ENCODE assay signal across 9 cellular contexts in genomic region chr5:59296317-59297264, GRCh38.
DNase-seq lines count a peak whose midpoint lies in the region; ATAC-seq and TF ChIP-seq lines count a peak whose summit lies in the region.
"Had no signal": no experiment of that assay in that cellular context is flagged by ENCODE, and none has a peak within 500 bp of the region (broad histone marks: within the 10 kb centered on the region; RNA-seq: fewer than 3 reads in every experiment).

No MANE protein-coding gene starts in this region.

- no peak overlapping the region for H2BK20ac ChIP-seq in IMR-90 (ENCODE audit: low read depth, low read length)

- H2BK5ac ChIP-seq in IMR-90 (ENCODE audit: low read depth, low read length, poor library complexity, severe bottlenecking) = no peak overlapping the region

- peak overlapping the region; percentile 86 for H3K4me2 ChIP-seq in IMR-90 (ENCODE audit: low read depth, low read length)

- no peak for DNase-seq in AG04449 (ENCODE audit: low read depth, low spot score)
- DNase-seq in IMR-90 = peak; percentile 30
- no peak for DNase-seq in colonic mucosa
- no peak for DNase-seq in mucosa of descending colon
- DNase-seq in D341Med (ENCODE audit: low spot score) = no peak
- DNase-seq in NCI-H526 (lab: John Stamatoyannopoulos, UW) = no peak
- no peak for DNase-seq in mesenteric fat pad (ENCODE audit: low spot score)
- DNase-seq in thyroid gland = no peak
- DNase-seq: NCI-H510A treated with DMSO at 0.1 percent for 48 hours had no signal

- H3K36me3 ChIP-seq in IMR-90 (ENCODE audit: control insufficient read depth, insufficient read depth, low read length) = no peaks in the 10 kb centered on the region
- no peaks in the 10 kb centered on the region for H3K36me3 ChIP-seq in colonic mucosa
- no peaks in the 10 kb centered on the region for H3K36me3 ChIP-seq in mucosa of descending colon (ENCODE audit: low read depth)
- no peaks in the 10 kb centered on the region for H3K36me3 ChIP-seq in thyroid gland

- H3K23ac ChIP-seq in IMR-90 (ENCODE audit: low read depth, low read length) = no peak overlapping the region

- no peaks in the 10 kb centered on the region for H3K79me1 ChIP-seq in IMR-90 (ENCODE audit: low read depth in 1 of 2, low read length in 2 of 2)

- H2AK5ac ChIP-seq in IMR-90 (ENCODE audit: low read depth, low read length) = no peak overlapping the region

- H3K9me3 ChIP-seq in IMR-90 (ENCODE audit: control insufficient read depth, insufficient read depth, low read length) = no peaks in the 10 kb centered on the region
- H3K9me3 ChIP-seq in colonic mucosa = no peaks in the 10 kb centered on the region
- H3K9me3 ChIP-seq in mucosa of descending colon = no peaks in the 10 kb centered on the region
- no peaks in the 10 kb centered on the region for H3K9me3 ChIP-seq in thyroid gland

- peaks cover 3% of the 10 kb centered on the region; the same call in 1 of the 2 replicates for H3K9me1 ChIP-seq in IMR-90 (ENCODE audit: insufficient read depth, low read length)

- dilution Hi-C loops in IMR-90 (cut with HindIII; ENCODE audit: low sequenced_read_pairs, unreplicated experiment) = no loop called here

- no CpG with 5 or more reads among the region's 5 CpGs for WGBS in IMR-90 (ENCODE audit: extremely low coverage in 2 of 2, insufficient read length in 1 of 2), 2 experiments
- WGBS in thyroid gland, 2 donors = 75 to 77% methylated on average over 5 of the region's 5 CpGs

- H4K5ac ChIP-seq in IMR-90 (ENCODE audit: low read depth, low read length) = no peak overlapping the region

- BruUV-seq in IMR-90 (replicated peaks; lab: Mats Ljungman, UMichigan) = no TSS peak

- no peak overlapping the region for H3K18ac ChIP-seq in IMR-90 (ENCODE audit: low read depth, low read length)

- no peak overlapping the region for H4K91ac ChIP-seq in IMR-90 (ENCODE audit: insufficient read depth, low read depth, low read length)

- TF ChIP-seq CTCF in AG04449 (IDR thresholded peaks at IDR 0.05; ENCODE audit: insufficient read depth, low read length, missing control alignments) = no peak
- no peak for TF ChIP-seq CTCF in IMR-90 (conservative IDR thresholded peaks at IDR 0.05; ENCODE audit: low read depth, low read length)
- no peak for TF ChIP-seq CTCF in colonic mucosa (IDR thresholded peaks at IDR 0.05)
- TF ChIP-seq CTCF in mucosa of descending colon (IDR thresholded peaks at IDR 0.05) = no peak
- TF ChIP-seq CTCF in thyroid gland (IDR thresholded peaks at IDR 0.05) = no peak

- H3K4me1 ChIP-seq in IMR-90 (ENCODE audit: control insufficient read depth, insufficient read depth, low read length) = no peaks in the 10 kb centered on the region
- H3K4me1 ChIP-seq in colonic mucosa = no peaks in the 10 kb centered on the region
- H3K4me1 ChIP-seq in mucosa of descending colon (ENCODE audit: low read depth) = no peaks in the 10 kb centered on the region
- peaks cover 7% of the 10 kb centered on the region in 2 donors for H3K4me1 ChIP-seq in thyroid gland

- in situ Hi-C loops in IMR-90 (cut with MboI; ENCODE audit: low sequenced_read_pairs) = no loop called here

- H2BK120ac ChIP-seq in IMR-90 (ENCODE audit: low read depth, low read length) = no peak overlapping the region

- intact Hi-C loops in IMR-90 (cut with micrococcal nuclease) = no loop called here
- intact Hi-C loops in colonic mucosa (cut with DNase I) = no loop called here
- intact Hi-C loops in mucosa of descending colon (cut with DNase I, micrococcal nuclease) = no loop called here
- intact Hi-C loops in thyroid gland (cut with DNase I) = no loop called here

- H2BK15ac ChIP-seq in IMR-90 (ENCODE audit: low read depth, low read length) = no peak overlapping the region

- H3K9ac ChIP-seq in IMR-90 (ENCODE audit: low read depth, low read length) (no peak overlapping the region), colonic mucosa (ENCODE audit: low read depth in 2 of 2, low read length in 2 of 2) (peak overlapping the region; percentile 19 to 46)

- POLR2A ChIA-PET in AG04449 (lab: Yijun Ruan, JAX) (interaction anchor here (0.7 kb wide), 1 partner anchor 8 kb away, joined by 4 read pairs; no protein-coding TSS in a partner anchor), IMR-90 (lab: Charles Lee; ENCODE audit: unreplicated experiment) (no interaction called here)

- H4K8ac ChIP-seq in IMR-90 (ENCODE audit: low read depth in 2 of 2, low read length in 2 of 2) = no peak overlapping the region

- H3K4ac ChIP-seq in IMR-90 (ENCODE audit: low read depth, low read length) = no peak overlapping the region

- H3K4me3 ChIP-seq in AG04449 (ENCODE audit: low read depth, low read length) = peak overlapping the region; percentile 34
- H3K4me3 ChIP-seq in IMR-90 (ENCODE audit: insufficient read depth, low read depth, low read length) = peak overlapping the region; percentile 21; the same call in 1 of the 2 replicates
- H3K4me3 ChIP-seq in colonic mucosa = no peak overlapping the region
- no peak overlapping the region for H3K4me3 ChIP-seq in mucosa of descending colon
- peak overlapping the region in 1 of 3 donors; percentile 1 for H3K4me3 ChIP-seq in thyroid gland (replicated peaks in 1 of 3)

- H3K56ac ChIP-seq in IMR-90 (ENCODE audit: extremely low read depth, insufficient read depth, low read length) = no peak overlapping the region

- CTCF ChIA-PET in AG04449 (lab: Yijun Ruan, JAX) (interaction anchor here (0.6 to 2.4 kb wide), 4 partner anchors 43 to 410 kb away, joined by 3 to 6 read pairs (median 3); no protein-coding TSS in a partner anchor), IMR-90 (lab: Yijun Ruan, JAX) (no interaction called here)

- no peaks in the 10 kb centered on the region for H4K20me1 ChIP-seq in IMR-90 (ENCODE audit: insufficient read depth, low read length)

- H3K27ac ChIP-seq in IMR-90 (ENCODE audit: insufficient read depth, low read length) (no peak overlapping the region), colonic mucosa (peak overlapping the region; percentile 70), thyroid gland (no peak overlapping the region)

- no peak overlapping the region for H2AFZ ChIP-seq in IMR-90 (replicated peaks; ENCODE audit: low read length, poor library complexity)

- TF ChIP-seq RAD21 in IMR-90 (IDR thresholded peaks at IDR 0.05; ENCODE audit: low read length) = no peak

- no peak for TF ChIP-seq POLR2A in IMR-90 (IDR thresholded peaks at IDR 0.05; ENCODE audit: low read depth, low read length)
- no peak for TF ChIP-seq POLR2A in thyroid gland (IDR thresholded peaks at IDR 0.05)

- H2AK9ac ChIP-seq in IMR-90 (replicated peaks; ENCODE audit: low read depth, low read length, poor library complexity) = no peak overlapping the region

- ATAC-seq in IMR-90 (ENCODE audit: low read depth) (peak; percentile 75), mucosa of descending colon (peak; percentile 69)

- H3K14ac ChIP-seq in IMR-90 (replicated peaks; ENCODE audit: low read depth, low read length) = no peak overlapping the region

- no peaks in the 10 kb centered on the region for H3K27me3 ChIP-seq in IMR-90 (ENCODE audit: control insufficient read depth, insufficient read depth, low read length)
- no peaks in the 10 kb centered on the region for H3K27me3 ChIP-seq in colonic mucosa
- no peaks in the 10 kb centered on the region for H3K27me3 ChIP-seq in thyroid gland

TF ChIP-seq in IMR-90, 13 proteins besides CTCF, POLR2A, EP300 and RAD21:
- no peak for TF ChIP-seq CEBPB (IDR thresholded peaks at IDR 0.05; ENCODE audit: low read depth, low read length)
- no peak for TF ChIP-seq RCOR1 (IDR thresholded peaks at IDR 0.05; ENCODE audit: insufficient replicate concordance, low read length)
- TF ChIP-seq RFX5 (IDR thresholded peaks at IDR 0.05; ENCODE audit: low read depth, low read length) = no peak
- no peak for TF ChIP-seq USF2 (IDR thresholded peaks at IDR 0.05; ENCODE audit: low read depth, low read length)
- TF ChIP-seq FOS (IDR thresholded peaks at IDR 0.05; ENCODE audit: low read depth, low read length) = no peak
- TF ChIP-seq NFE2L2 (IDR thresholded peaks at IDR 0.05; ENCODE audit: low read depth, low read length) = no peak
- no peak for TF ChIP-seq MXI1 (IDR thresholded peaks at IDR 0.05; ENCODE audit: borderline replicate concordance, low read depth, low read length)
- no peak for TF ChIP-seq CHD1 (IDR thresholded peaks at IDR 0.05; ENCODE audit: low read depth, low read length)
TF ChIP-seq in IMR-90: peak in this region for 0.

Comparison
In these comparisons a context has a peak if more than half of its experiments do, and no peak if none do; other contexts are left out.
1. H3K4me3 ChIP-seq: peak in AG04449 (single experiment) and IMR-90 (single experiment); none in colonic mucosa (single experiment) and mucosa of descending colon (single experiment).